In the genomic region with DNA sequence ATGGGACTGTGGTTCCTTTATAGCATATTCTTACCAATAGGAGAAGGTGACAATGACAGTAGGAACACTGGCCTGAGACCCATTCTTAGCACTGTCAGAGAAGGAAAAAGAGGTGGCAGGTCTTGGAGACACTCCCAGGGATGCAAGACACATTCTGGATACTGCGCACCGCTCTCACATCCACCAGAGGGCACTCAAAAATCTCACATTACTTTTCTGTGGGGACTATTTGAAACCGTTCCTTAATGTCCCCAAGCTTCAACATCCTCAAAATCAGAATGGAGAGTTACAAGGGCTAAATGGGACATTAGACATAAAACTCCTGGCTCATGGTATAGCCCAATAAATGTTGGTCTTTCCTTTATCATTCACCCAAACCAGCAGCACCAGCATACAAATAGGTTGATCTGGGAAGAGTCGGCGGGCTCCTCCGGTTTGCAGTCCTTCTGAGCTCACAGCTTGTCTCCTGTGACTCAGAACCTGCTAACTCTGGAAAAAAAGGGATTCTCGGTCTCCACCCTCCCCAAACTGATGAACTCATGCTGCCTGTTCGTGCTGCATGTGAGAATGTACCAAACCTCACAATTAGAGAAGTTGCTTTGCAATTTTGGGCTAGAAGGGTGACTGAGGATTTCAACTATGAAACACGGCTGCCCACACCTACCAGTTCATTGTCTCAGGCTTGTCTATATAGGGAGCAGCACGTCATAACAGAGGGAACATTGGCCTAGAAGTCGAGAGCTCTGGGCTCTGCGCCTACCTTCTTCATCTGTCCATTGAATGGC, we compare ENCODE assay signal across 8 cellular contexts. TPM values are rescaled to one million over a fixed set of nuclear protein-coding genes. Genes with fewer than 3 reads are reported as not detected.
DNase-seq lines count a peak whose midpoint lies in the region; ATAC-seq and TF ChIP-seq lines count a peak whose summit lies in the region.

No MANE protein-coding gene starts in this region.

- TF ChIP-seq CTCF in BE2C (IDR thresholded peaks at IDR 0.05; ENCODE audit: low read depth, low read length) (peak; percentile 69), WERI-Rb-1 (IDR thresholded peaks at IDR 0.05; ENCODE audit: low read depth, low read length) (peak; percentile 80)

- peak; percentile 61 for ATAC-seq in GM18511 (IDR thresholded peaks at IDR 0.05; ENCODE audit: unreplicated experiment)
- no peak for ATAC-seq in GM21528 (IDR thresholded peaks at IDR 0.05; ENCODE audit: low FRiP score, unreplicated experiment)

- intact Hi-C loops in posterior cingulate gyrus (cut with DNase I), result loop anchor here (1.0 kb wide), 1 partner anchor 152 kb away; no protein-coding TSS in a partner anchor

- H3K4me3 ChIP-seq in BE2C (ENCODE audit: low read depth, low read length), result no peak overlapping the region
- no peak overlapping the region for H3K4me3 ChIP-seq in WERI-Rb-1 (ENCODE audit: low read depth, low read length)

- H3K9me3 ChIP-seq in BE2C (no peaks in the 10 kb centered on the region), WERI-Rb-1 (ENCODE audit: severe bottlenecking) (no peaks in the 10 kb centered on the region)

- no peaks in the 10 kb centered on the region for H3K27me3 ChIP-seq in BE2C
- H3K27me3 ChIP-seq in WERI-Rb-1 (ENCODE audit: insufficient read depth, low read depth, severe bottlenecking), result no peaks in the 10 kb centered on the region

- H3K4me1 ChIP-seq in BE2C, result no peaks in the 10 kb centered on the region

- DNase-seq in BE2C (peak; percentile 16), NCI-H146 (lab: John Stamatoyannopoulos, UW) (peak; percentile 47), WERI-Rb-1 (peak; percentile 57), glomerular visceral epithelial cell (ENCODE audit: extremely low spot score) (peak; percentile 45), posterior cingulate gyrus (peak in 6 of 10 donors; percentile 23 to 85 (median 40)), GM19238 (ENCODE audit: insufficient read length, low spot score) (no peak)

- H3K36me3 ChIP-seq in BE2C, result no peaks in the 10 kb centered on the region
- no peaks in the 10 kb centered on the region for H3K36me3 ChIP-seq in WERI-Rb-1

- no peak overlapping the region for H3K27ac ChIP-seq in WERI-Rb-1

RNA-seq across cellular contexts. Expression of a gene that starts 40.2 kb away (rescaled TPM):
- 0.25 TPM for polyA plus RNA-seq in BE2C (2012; ENCODE audit: insufficient read depth, insufficient read length, low read depth)
